11 cellular contexts compared by ENCODE assay signal in genomic region chr12:73421832-73422231, GRCh38.
DNase-seq lines count a peak whose midpoint lies in the region; ATAC-seq and TF ChIP-seq lines count a peak whose summit lies in the region.
"Had no signal": no experiment of that assay in that cellular context is flagged by ENCODE, and none has a peak within 500 bp of the region (broad histone marks: within the 10 kb centered on the region; RNA-seq: fewer than 3 reads in every experiment).

No MANE protein-coding gene starts in this region.

- 64% methylated on average over 5 of the region's 5 CpGs for WGBS in esophagus muscularis mucosa

- no peak for TF ChIP-seq CTCF in RWPE2 (IDR thresholded peaks at IDR 0.05; ENCODE audit: poor library complexity, severe bottlenecking)
- TF ChIP-seq CTCF in esophagus muscularis mucosa (IDR thresholded peaks at IDR 0.05): no peak

- TF ChIP-seq POLR2A in esophagus muscularis mucosa (IDR thresholded peaks at IDR 0.05; ENCODE audit: low read depth): no peak

- DNase-seq in RWPE2 (ENCODE audit: low spot score): no peak
- DNase-seq in skeletal muscle cell (ENCODE audit: low read depth): peak; percentile 21
- no peak for DNase-seq in esophagus muscularis mucosa (ENCODE audit: extremely low spot score)
- DNase-seq in activated CD4-positive, alpha-beta T cell treated with anti-CD3 and anti-CD28 coated beads, Interleukin-2, amount 50 U/mL, for 48 hours: no peak
- DNase-seq in NCI-H82 treated with DMSO at 0.1 percent for 48 hours (lab: John Stamatoyannopoulos, UW; ENCODE audit: unreplicated experiment): no peak
- DNase-seq: central memory CD4-positive, alpha-beta T cell; NCI-H2029 treated with DMSO at 0.1 percent for 48 hours; testis had no signal

- H3K27me3 ChIP-seq in RWPE2 (ENCODE audit: insufficient read depth, poor library complexity, severe bottlenecking) (no peaks in the 10 kb centered on the region), esophagus muscularis mucosa (no peaks in the 10 kb centered on the region)
- H3K27me3 ChIP-seq: SJSA1, testis had no signal

- intact Hi-C loops in esophagus muscularis mucosa (cut with DNase I): no loop called here

- peaks cover 6% of the 10 kb centered on the region for H3K9me3 ChIP-seq in RWPE2 (ENCODE audit: severe bottlenecking)
- no peaks in the 10 kb centered on the region for H3K9me3 ChIP-seq in esophagus muscularis mucosa
- H3K9me3 ChIP-seq: SJSA1, testis had no signal

- H3K36me3 ChIP-seq in RWPE2 (ENCODE audit: low read depth) (no peaks in the 10 kb centered on the region), esophagus muscularis mucosa (no peaks in the 10 kb centered on the region)
- H3K36me3 ChIP-seq: SJSA1 had no signal

- no peak overlapping the region for H3K4me3 ChIP-seq in RWPE2 (ENCODE audit: severe bottlenecking)
- H3K4me3 ChIP-seq in skeletal muscle cell (ENCODE audit: low read depth, low read length): no peak overlapping the region
- no peak overlapping the region for H3K4me3 ChIP-seq in esophagus muscularis mucosa
- H3K4me3 ChIP-seq: SJSA1, testis had no signal

- H3K4me1 ChIP-seq in RWPE2 (ENCODE audit: insufficient read depth, poor library complexity, severe bottlenecking) (peaks cover 3% of the 10 kb centered on the region), esophagus muscularis mucosa (no peaks in the 10 kb centered on the region)
- H3K4me1 ChIP-seq: SJSA1, testis had no signal

- TF ChIP-seq EP300 in esophagus muscularis mucosa (IDR thresholded peaks at IDR 0.05): no peak

- H3K27ac ChIP-seq in RWPE2 (ENCODE audit: poor library complexity, severe bottlenecking) (peak overlapping the region; percentile 12), esophagus muscularis mucosa (replicated peaks in 1 of 4) (no peak overlapping the region)
- H3K27ac ChIP-seq: SJSA1, testis had no signal

- ATAC-seq in GM18907 (IDR thresholded peaks at IDR 0.05; ENCODE audit: unreplicated experiment) (peak; percentile 74), HG02885 (IDR thresholded peaks at IDR 0.05; ENCODE audit: poor library complexity, unreplicated experiment) (peak; percentile 76), RWPE2 (ENCODE audit: low read depth) (peak; percentile 97)
